In genomic region chr11:45669956-45670355, GRCh38 we compare ENCODE assay signal across 28 cellular contexts. TPM values are rescaled to one million over a fixed set of nuclear protein-coding genes. Genes with fewer than 3 reads are reported as not detected.
"Had no signal": no experiment of that assay in that cellular context is flagged by ENCODE, and none has a peak within 500 bp of the region (broad histone marks: within the 10 kb centered on the region; RNA-seq: fewer than 3 reads in every experiment).

No MANE protein-coding gene starts in this region.

- H3K27ac ChIP-seq: pancreas, psoas muscle, right lobe of liver, skin epidermis, spleen, suprapubic skin, testis, tibial nerve, upper lobe of left lung, vagina had no signal

- H3K9me3 ChIP-seq: pancreas, psoas muscle, right lobe of liver, spleen, suprapubic skin, testis, tibial nerve, upper lobe of left lung, vagina had no signal

- ATAC-seq: naive thymus-derived CD8-positive, alpha-beta T cell; natural killer cell treated with Interleukin-12 subunit alpha and Interleukin-12 subunit beta and Interleukin-15 and Interleukin-18, amount 100 ng/mL, for 72 hours; pancreas; psoas muscle; right cardiac atrium; right lobe of liver; stimulated activated memory B cell treated with anti-CD40 and anti-IgM and Interleukin-4, amounts not matched to agents 10 μg/mL and 1 μg/mL and 100 μg/mL, for 72 hours; stimulated activated naive CD8-positive, alpha-beta T cell treated with anti-CD3 and anti-CD28 coated beads, Interleukin-15, amount 100 ng/mL, for 72 hours; stimulated activated naive CD8-positive, alpha-beta T cell treated with anti-CD3 and anti-CD28 coated beads, Interleukin-15, Interleukin-2, amounts not matched to agents 100 U/mL and 50 U/mL, for 24 hours had no signal

- H3K4me3 ChIP-seq: pancreas, psoas muscle, right lobe of liver, skin epidermis, smooth muscle cell, spleen, suprapubic skin, testis, tibial nerve, upper lobe of left lung, vagina had no signal

- H3K4me1 ChIP-seq: pancreas, testis had no signal

- H3K4me2 ChIP-seq: smooth muscle cell had no signal

- FAIRE-seq: pancreas, urothelium cell line had no signal

- H3K27me3 ChIP-seq: pancreas, right lobe of liver, testis, tibial nerve, vagina had no signal

- DNase-seq: naive B cell; naive thymus-derived CD8-positive, alpha-beta T cell; nephron progenitor cell; occipital lobe; psoas muscle; right cardiac atrium; spleen; stimulated activated CD4-positive, alpha-beta T cell treated with anti-CD3 and anti-CD28 coated beads, Interleukin-12 subunit alpha, Interleukin-12 subunit beta, amount 100 ng/mL, for 4 hours; stimulated activated CD4-positive, alpha-beta T cell treated with anti-CD3 and anti-CD28 coated beads, Interleukin-1b, Interleukin-23, amount 100 ng/mL, for 48 hours; stimulated activated CD4-positive, alpha-beta T cell treated with anti-CD3 and anti-CD28 coated beads, Interleukin-4, amount 100 ng/mL, for 1 hour; stimulated activated CD4-positive, alpha-beta T cell treated with anti-CD3 and anti-CD28 coated beads, Interleukin-4, amount 100 ng/mL, for 4 hours; stimulated activated CD8-positive, alpha-beta memory T cell treated with anti-CD3 and anti-CD28 coated beads, Interleukin-4, amount 100 ng/mL, for 48 hours; stimulated activated naive CD4-positive, alpha-beta T cell; stimulated activated naive CD8-positive, alpha-beta T cell treated with anti-CD3 and anti-CD28 coated beads, Interleukin-15, amount 100 ng/mL, for 72 hours; stimulated activated naive CD8-positive, alpha-beta T cell treated with anti-CD3 and anti-CD28 coated beads, Interleukin-15, Interleukin-2, amounts not matched to agents 100 U/mL and 50 U/mL, for 24 hours; substantia nigra; testis; upper lobe of left lung had no signal

- H3K36me3 ChIP-seq: pancreas, right lobe of liver, spleen, suprapubic skin, tibial nerve, upper lobe of left lung, vagina had no signal

RNA-seq across cellular contexts. Expression of gene CHST1, which starts 4.5 kb away (rescaled TPM):
- total RNA-seq: naive thymus-derived CD8-positive, alpha-beta T cell; natural killer cell treated with Interleukin-12 subunit alpha and Interleukin-12 subunit beta and Interleukin-15 and Interleukin-18, amount 100 ng/mL, for 72 hours had no signal
- polyA plus RNA-seq: naive thymus-derived CD8-positive, alpha-beta T cell had no signal
